Comparison of ENCODE assay signal across 8 cellular contexts in the genomic region with DNA sequence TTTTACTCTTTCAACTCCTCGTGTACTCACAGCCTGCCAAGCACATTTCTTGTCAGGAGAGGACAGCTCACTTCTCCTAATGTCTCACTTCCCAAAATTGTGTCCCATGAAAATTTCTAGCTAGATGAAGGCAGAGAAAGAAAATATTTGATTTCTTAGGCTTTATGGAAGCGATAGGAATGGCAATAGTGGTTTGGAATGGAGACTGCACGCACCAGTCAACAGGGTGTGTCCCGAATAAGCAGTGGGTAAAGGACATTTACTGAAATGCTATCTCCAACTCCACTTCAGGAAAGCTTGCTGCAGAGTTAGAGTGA. TPM values are rescaled to one million over a fixed set of nuclear protein-coding genes. Genes with fewer than 3 reads are reported as not detected.
A peak's percentile ranks its signal among the peaks of the same experiment; 100 is the strongest.
DNase-seq lines count a peak whose midpoint lies in the region; ATAC-seq and TF ChIP-seq lines count a peak whose summit lies in the region.

No MANE protein-coding gene starts in this region.

- peak overlapping the region; percentile 14 for H3K27ac ChIP-seq in CD8-positive, alpha-beta memory T cell (ENCODE audit: low read depth, low read length)

- peaks cover 27 to 56% (median 46%) of the 10 kb centered on the region in 5 donors for H3K9me3 Mint-ChIP-seq in CD8-positive, alpha-beta memory T cell
- H3K9me3 Mint-ChIP-seq in osteocyte (ENCODE audit: unreplicated experiment) = peaks cover 42% of the 10 kb centered on the region

- no peak for DNase-seq in CD8-positive, alpha-beta memory T cell
- DNase-seq in NT2/D1 (ENCODE audit: low read depth, low spot score) (no peak), epithelial cell of esophagus (ENCODE audit: low read depth) (no peak), osteocyte (ENCODE audit: extremely low spot score, unreplicated experiment) (no peak)
- DNase-seq in stimulated activated CD4-positive, alpha-beta T cell treated with anti-CD3 and anti-CD28 coated beads, Interleukin-4, amount 100 ng/mL, for 1 hour = no peak
- no peak for DNase-seq in stimulated activated naive CD4-positive, alpha-beta T cell (lab: John Stamatoyannopoulos, UW)

- H3K27me3 ChIP-seq in CD8-positive, alpha-beta memory T cell (ENCODE audit: insufficient read depth, low read length, poor library complexity, severe bottlenecking) = no peaks in the 10 kb centered on the region
- no peaks in the 10 kb centered on the region for H3K27me3 ChIP-seq in NT2/D1 (ENCODE audit: insufficient read depth, insufficient read length)

- POLR2A ChIA-PET in CD8-positive, alpha-beta memory T cell (lab: Charles Lee) = no interaction called here

- peaks cover 11 to 16% of the 10 kb centered on the region in 2 donors for H3K27me3 Mint-ChIP-seq in CD8-positive, alpha-beta memory T cell
- H3K27me3 Mint-ChIP-seq in osteocyte (ENCODE audit: unreplicated experiment) = peaks cover 19% of the 10 kb centered on the region

- ATAC-seq in GM18858 (IDR thresholded peaks at IDR 0.05; ENCODE audit: unreplicated experiment) (no peak), HG02852 (IDR thresholded peaks at IDR 0.05; ENCODE audit: unreplicated experiment) (no peak)

- H3K4me1 ChIP-seq in CD8-positive, alpha-beta memory T cell (ENCODE audit: insufficient read depth, low read length) = peaks cover 12% of the 10 kb centered on the region
- no peaks in the 10 kb centered on the region for H3K4me1 ChIP-seq in NT2/D1 (ENCODE audit: insufficient read depth, insufficient read length)

- H3K4me3 ChIP-seq in CD8-positive, alpha-beta memory T cell (ENCODE audit: low read length) = peak overlapping the region; percentile 88
- H3K4me3 ChIP-seq in NT2/D1 (ENCODE audit: insufficient read length, low read depth) = peak overlapping the region; percentile 86
- peak overlapping the region; percentile 92 for H3K4me3 ChIP-seq in epithelial cell of esophagus (ENCODE audit: low read length)

- peak overlapping the region; percentile 85 for H3K9ac ChIP-seq in NT2/D1 (ENCODE audit: insufficient read length, low read depth)

- H3K27ac Mint-ChIP-seq in CD8-positive, alpha-beta memory T cell = peak overlapping the region in 6 of 8 donors; percentile 65 to 97 (median 90)
- H3K27ac Mint-ChIP-seq in osteocyte (ENCODE audit: unreplicated experiment) = peak overlapping the region; percentile 97

- peaks cover 12% of the 10 kb centered on the region for H3K9me3 ChIP-seq in CD8-positive, alpha-beta memory T cell (ENCODE audit: low read length)
- H3K9me3 ChIP-seq in NT2/D1 (ENCODE audit: insufficient read depth, low read length) = peaks cover 9% of the 10 kb centered on the region

- CTCF ChIA-PET in CD8-positive, alpha-beta memory T cell (lab: Charles Lee) = interaction anchor here (1.2 kb wide), 1 partner anchor 90 kb away, joined by 3 read pairs; a partner anchor contains a TSS

- H3K4me3 Mint-ChIP-seq in CD8-positive, alpha-beta memory T cell = peak overlapping the region; percentile 89 to 99 (median 98)
- peak overlapping the region; percentile 97 for H3K4me3 Mint-ChIP-seq in osteocyte (ENCODE audit: unreplicated experiment)

- peaks cover 30 to 78% (median 47%) of the 10 kb centered on the region in 3 donors for H3K36me3 Mint-ChIP-seq in CD8-positive, alpha-beta memory T cell
- peaks cover 38% of the 10 kb centered on the region for H3K36me3 Mint-ChIP-seq in osteocyte (ENCODE audit: unreplicated experiment)

- peaks cover 22% of the 10 kb centered on the region for H3K36me3 ChIP-seq in CD8-positive, alpha-beta memory T cell (ENCODE audit: insufficient read depth, low read length)
- peaks cover 30% of the 10 kb centered on the region for H3K36me3 ChIP-seq in NT2/D1 (ENCODE audit: insufficient read depth, insufficient read length, low read length)

- peaks cover 24 to 37% (median 31%) of the 10 kb centered on the region in 3 donors for H3K4me1 Mint-ChIP-seq in CD8-positive, alpha-beta memory T cell
- H3K4me1 Mint-ChIP-seq in osteocyte (ENCODE audit: unreplicated experiment) = peaks cover 17% of the 10 kb centered on the region

- TF ChIP-seq CTCF in epithelial cell of esophagus (IDR thresholded peaks at IDR 0.05; ENCODE audit: insufficient read depth, low read depth, low read length, missing control alignments) (no peak), osteocyte (IDR thresholded peaks at IDR 0.05) (no peak)

RNA-seq across cellular contexts. Expression of a gene that starts 0.3 kb away (rescaled TPM):
- total RNA-seq in CD8-positive, alpha-beta memory T cell = 1 to 10 TPM; 2.5 to 3.3 TPM
- polyA plus RNA-seq in CD8-positive, alpha-beta memory T cell = 3.2 TPM
- 6.1 and 6.5 TPM in 2 replicates for total RNA-seq in osteocyte

RNA-seq across cellular contexts. Expression of a gene that starts 22.1 kb away (rescaled TPM):
- 1 to 10 TPM; 3.9 to 4.9 TPM for total RNA-seq in CD8-positive, alpha-beta memory T cell
- 3.4 TPM for polyA plus RNA-seq in CD8-positive, alpha-beta memory T cell
- 4.1 and 5.3 TPM in 2 replicates for total RNA-seq in osteocyte

RNA-seq across cellular contexts. Expression of a gene that starts 27.0 kb away (rescaled TPM):
- 1 to 10 TPM; 1.3 to 1.9 TPM for total RNA-seq in CD8-positive, alpha-beta memory T cell
- 2.7 TPM for polyA plus RNA-seq in CD8-positive, alpha-beta memory T cell
- total RNA-seq in osteocyte = 5.3 and 8.5 TPM in 2 replicates

RNA-seq across cellular contexts. Expression of a gene that starts 40.9 kb away (rescaled TPM):
- total RNA-seq in CD8-positive, alpha-beta memory T cell = 1 to 10 TPM; 5.0 to 5.4 TPM
- polyA plus RNA-seq in CD8-positive, alpha-beta memory T cell = 5.8 TPM
- 8.1 and 8.9 TPM in 2 replicates for total RNA-seq in osteocyte

RNA-seq across cellular contexts. Expression of a gene that starts 47.1 kb away (rescaled TPM):
- 1 to 10 TPM; 2.4 to 2.7 TPM for total RNA-seq in CD8-positive, alpha-beta memory T cell
- 0.91 TPM for polyA plus RNA-seq in CD8-positive, alpha-beta memory T cell
- total RNA-seq in osteocyte = 3.8 and 4.9 TPM in 2 replicates
